In genomic region chr12:6384499-6385436, GRCh38 we compare ENCODE assay signal across 1 cellular context.
TF ChIP-seq lines count a peak whose summit lies in the region.

No MANE protein-coding gene starts in this region.

TF ChIP-seq in HepG2, 621 proteins besides CTCF, POLR2A, EP300 and RAD21 (continued from another document and continues in another):
- TF ChIP-seq KLF12 (CRISPR knock-in tag; IDR thresholded peaks at IDR 0.05; ENCODE audit: borderline replicate concordance): peak; percentile 54; the same call in 1 of the 2 replicates
- peak; percentile 62 for TF ChIP-seq HNF4A (CRISPR knock-in tag; IDR thresholded peaks at IDR 0.05)
- peak; percentile 8 for TF ChIP-seq PTBP1 (IDR thresholded peaks at IDR 0.05; ENCODE audit: low read depth, low read length, poor library complexity, severe bottlenecking)
- TF ChIP-seq HNF4G (IDR thresholded peaks at IDR 0.05; ENCODE audit: borderline replicate concordance, low read depth, low read length): 0 out of 2 replicates have a peak, but pooled peaks have one; percentile 27
- TF ChIP-seq HNF4G (CRISPR knock-in tag; IDR thresholded peaks at IDR 0.05; ENCODE audit: borderline replicate concordance, low read depth): no peak
- 0 out of 2 replicates have a peak, but pooled peaks have one; percentile 51 for TF ChIP-seq ZNF317 (CRISPR knock-in tag; IDR thresholded peaks at IDR 0.05)
- no peak for TF ChIP-seq SOX6 (IDR thresholded peaks at IDR 0.05)
- 0 out of 2 replicates have a peak, but pooled peaks have one; percentile 15 for TF ChIP-seq SOX6 (CRISPR knock-in tag; IDR thresholded peaks at IDR 0.05)
- no peak for TF ChIP-seq ZNF503 (CRISPR knock-in tag; IDR thresholded peaks at IDR 0.05)
- no peak for TF ChIP-seq ZSCAN25 (CRISPR knock-in tag; IDR thresholded peaks at IDR 0.05)
- TF ChIP-seq ZNF563 (CRISPR knock-in tag; IDR thresholded peaks at IDR 0.05): no peak
- no peak for TF ChIP-seq ZFP36L1 (CRISPR knock-in tag; IDR thresholded peaks at IDR 0.05)
- no peak for TF ChIP-seq ATF1 (CRISPR knock-in tag; IDR thresholded peaks at IDR 0.05)
- TF ChIP-seq ZNF775 (CRISPR knock-in tag; IDR thresholded peaks at IDR 0.05; ENCODE audit: borderline replicate concordance): 0 out of 2 replicates have a peak, but pooled peaks have one; percentile 14
- TF ChIP-seq CEBPZ (IDR thresholded peaks at IDR 0.05; ENCODE audit: low read length): no peak
- TF ChIP-seq ZBED4 (CRISPR knock-in tag; IDR thresholded peaks at IDR 0.05; ENCODE audit: borderline replicate concordance): no peak
- no peak for TF ChIP-seq ZNF839 (CRISPR knock-in tag; IDR thresholded peaks at IDR 0.05; ENCODE audit: borderline replicate concordance)
- TF ChIP-seq ZNF136 (CRISPR knock-in tag; IDR thresholded peaks at IDR 0.05; ENCODE audit: low read depth): no peak
- TF ChIP-seq HMGXB4 (CRISPR knock-in tag; IDR thresholded peaks at IDR 0.05; ENCODE audit: borderline replicate concordance in 1 of 2, low read depth in 1 of 2): 0 out of 4 replicates have a peak, but pooled peaks have one; percentile 0 to 11
- TF ChIP-seq SAP130 (CRISPR knock-in tag; IDR thresholded peaks at IDR 0.05; ENCODE audit: low read depth): peak; percentile 27; the same call in 1 of the 2 replicates
- peak; percentile 33 for TF ChIP-seq SRSF1 (optimal IDR thresholded peaks at IDR 0.05; ENCODE audit: low read depth, low read length)
- 0 out of 2 replicates have a peak, but pooled peaks have one; percentile 12 for TF ChIP-seq ZNF570 (CRISPR knock-in tag; IDR thresholded peaks at IDR 0.05; ENCODE audit: borderline replicate concordance)
- no peak for TF ChIP-seq ZMAT5 (CRISPR knock-in tag; IDR thresholded peaks at IDR 0.05; ENCODE audit: borderline replicate concordance, low read depth)
- 0 out of 2 replicates have a peak, but pooled peaks have one; percentile 30 for TF ChIP-seq ZNF430 (CRISPR knock-in tag; IDR thresholded peaks at IDR 0.05)
- TF ChIP-seq FIP1L1 (IDR thresholded peaks at IDR 0.05; ENCODE audit: borderline replicate concordance, insufficient read depth, low read depth, low read length): no peak
- TF ChIP-seq ZNF737 (CRISPR knock-in tag; IDR thresholded peaks at IDR 0.05; ENCODE audit: borderline replicate concordance): 0 out of 2 replicates have a peak, but pooled peaks have one; percentile 36
- TF ChIP-seq ZNF629 (CRISPR knock-in tag; conservative IDR thresholded peaks at IDR 0.05): 0 out of 2 replicates have a peak, but pooled peaks have one; percentile 9
- TF ChIP-seq MTERF4 (CRISPR knock-in tag; IDR thresholded peaks at IDR 0.05): no peak
- 0 out of 2 replicates have a peak, but pooled peaks have one; percentile 22 for TF ChIP-seq ZZZ3 (CRISPR knock-in tag; IDR thresholded peaks at IDR 0.05; ENCODE audit: borderline replicate concordance)
- TF ChIP-seq ZNF326 (CRISPR knock-in tag; IDR thresholded peaks at IDR 0.05; ENCODE audit: borderline replicate concordance): no peak
- TF ChIP-seq ZNF407 (CRISPR knock-in tag; IDR thresholded peaks at IDR 0.05; ENCODE audit: not compliant biosample characterization): no peak
- no peak for TF ChIP-seq STAT5B (CRISPR knock-in tag; IDR thresholded peaks at IDR 0.05)
- TF ChIP-seq ARID2 (CRISPR knock-in tag; IDR thresholded peaks at IDR 0.05; ENCODE audit: borderline replicate concordance): no peak
- TF ChIP-seq ZNF761 (CRISPR knock-in tag; conservative IDR thresholded peaks at IDR 0.05): peak; percentile 70; the same call in 1 of the 2 replicates
- 0 out of 2 replicates have a peak, but pooled peaks have one; percentile 28 for TF ChIP-seq PAF1 (CRISPR knock-in tag; IDR thresholded peaks at IDR 0.05)
- TF ChIP-seq RBFOX2 (IDR thresholded peaks at IDR 0.05; ENCODE audit: low read depth, low read length): peak; percentile 34; the same call in 1 of the 2 replicates
- TF ChIP-seq ASH2L (IDR thresholded peaks at IDR 0.05; ENCODE audit: insufficient read length, low read depth, low read length): no peak
- 0 out of 2 replicates have a peak, but pooled peaks have one; percentile 28 for TF ChIP-seq ZNF232 (CRISPR knock-in tag; IDR thresholded peaks at IDR 0.05; ENCODE audit: borderline replicate concordance)
- no peak for TF ChIP-seq KDM3A (CRISPR knock-in tag; IDR thresholded peaks at IDR 0.05; ENCODE audit: low read depth)
